Comparison of ENCODE assay signal across 8 cellular contexts in the genomic region with DNA sequence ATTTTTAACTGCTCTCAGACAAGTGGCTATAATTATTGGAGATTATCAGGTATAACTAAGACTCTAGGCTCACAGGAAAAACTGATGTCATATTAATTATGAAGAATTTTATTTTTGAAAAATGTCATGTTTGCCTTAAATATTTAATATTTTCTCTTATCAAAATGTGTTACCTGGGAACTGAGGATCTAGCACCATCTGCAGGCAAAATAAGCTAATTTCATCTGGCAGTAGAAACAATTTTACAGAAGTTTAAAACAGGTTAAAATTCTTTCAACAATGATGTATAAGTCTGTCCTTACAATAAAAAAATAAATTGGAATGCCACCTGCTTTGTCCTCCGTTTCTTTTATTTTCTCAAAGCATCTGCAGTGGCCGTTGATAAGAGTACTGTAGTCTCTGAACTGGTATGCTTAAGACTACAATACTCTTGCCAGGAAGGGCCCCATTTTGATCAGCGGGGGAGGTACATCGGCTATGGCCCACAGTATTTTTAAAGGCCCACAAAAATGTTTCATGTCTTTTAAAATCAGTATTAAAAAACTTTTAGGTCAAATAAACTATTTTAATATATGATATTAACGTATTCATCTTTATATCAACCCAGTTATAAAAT.
DNase-seq lines count a peak whose midpoint lies in the region; TF ChIP-seq lines count a peak whose summit lies in the region.

No MANE protein-coding gene starts in this region.

- H3K9me3 ChIP-seq in SK-N-SH, result no peaks in the 10 kb centered on the region
- no peaks in the 10 kb centered on the region for H3K9me3 ChIP-seq in testis

- H3K79me2 ChIP-seq in SK-N-SH (ENCODE audit: insufficient read depth), result no peaks in the 10 kb centered on the region

- in situ Hi-C loops in GM13977 (cut with MboI; ENCODE audit: low pct_unique_long_range_greater_than_20kb, low sequenced_read_pairs, unreplicated experiment), result loop anchor here (25.0 kb wide), 2 partner anchors 260 to 485 kb away; partner anchors contain the start of gene THSD7A

- no peak overlapping the region for H3K4me2 ChIP-seq in SK-N-SH

- CTCF ChIA-PET in BJ (lab: Yijun Ruan, JAX) (interaction anchor here (0.9 to 1.6 kb wide), 3 partner anchors 256 to 895 kb away, joined by 4 to 8 read pairs (median 5); no protein-coding TSS in a partner anchor), SK-N-SH (lab: Yijun Ruan, JAX) (interaction anchor here (0.5 to 4.2 kb wide), 50 partner anchors 10 to 916 kb away, joined by 3 to 52 read pairs (median 4); no protein-coding TSS in a partner anchor)

- no peak for TF ChIP-seq EP300 in SK-N-SH (IDR thresholded peaks at IDR 0.05; ENCODE audit: borderline replicate concordance in 1 of 2, low read depth in 1 of 2, low read length in 1 of 2)

- WGBS in SK-N-SH (ENCODE audit: low lambda C conversion rate), result 46% methylated on average over 5 of the region's 5 CpGs
- 50 to 61% methylated on average over 5 of the region's 5 CpGs for whole genome bisulfite sequencing in testis, 2 donors
- 61 to 63% methylated on average over 5 of the region's 5 CpGs for WGBS in lower leg skin, 2 donors

- H3K4me1 ChIP-seq in SK-N-SH (ENCODE audit: control insufficient read depth in 1 of 2, insufficient read depth in 2 of 2, low read depth in 1 of 2, low read length in 1 of 2), result no peaks in the 10 kb centered on the region; a peak in 1 of 4 replicates
- H3K4me1 ChIP-seq in testis, result no peaks in the 10 kb centered on the region

- peak; percentile 94 for TF ChIP-seq RAD21 in SK-N-SH (IDR thresholded peaks at IDR 0.05; ENCODE audit: low read length)

- DNase-seq in BJ (ENCODE audit: low read depth) (no peak), GM13977 (ENCODE audit: low spot score) (peak; percentile 3), SK-N-SH (peak; percentile 10), foreskin fibroblast (peak in 1 of 2 donors; percentile 59), testis (no peak), NCI-H1048 (lab: John Stamatoyannopoulos, UW) (no peak), kidney glomerular epithelial cell (lab: John Stamatoyannopoulos, UW) (no peak), lower leg skin (ENCODE audit: low spot score in 2 of 2) (no peak)

- H2AFZ ChIP-seq in SK-N-SH (ENCODE audit: low read depth), result no peak overlapping the region

- H3K27me3 ChIP-seq in BJ (ENCODE audit: control insufficient read depth, insufficient read depth, low read length), result no peaks in the 10 kb centered on the region
- H3K27me3 ChIP-seq in SK-N-SH (ENCODE audit: insufficient read depth), result no peaks in the 10 kb centered on the region
- H3K27me3 ChIP-seq in testis, result no peaks in the 10 kb centered on the region

- no peaks in the 10 kb centered on the region for H3F3A ChIP-seq in SK-N-SH (replicated peaks; ENCODE audit: insufficient read depth)

- intact Hi-C loops in testis (cut with DNase I; ENCODE audit: low total_unique reads), result no loop called here
- intact Hi-C loops in lower leg skin (cut with DNase I; ENCODE audit: low total_unique reads), result loop anchor here (10.0 kb wide), 1 partner anchor 258 kb away; no protein-coding TSS in a partner anchor

- TF ChIP-seq POLR2A in testis (IDR thresholded peaks at IDR 0.05) (no peak), lower leg skin (IDR thresholded peaks at IDR 0.05) (no peak)

- no peak overlapping the region for H3K4me3 ChIP-seq in BJ (ENCODE audit: low read depth, low read length)
- no peak overlapping the region for H3K4me3 ChIP-seq in SK-N-SH (ENCODE audit: low read depth in 2 of 2, low read length in 1 of 2)
- no peak overlapping the region for H3K4me3 ChIP-seq in foreskin fibroblast (ENCODE audit: low read depth in 1 of 2, low read length in 2 of 2)
- no peak overlapping the region for H3K4me3 ChIP-seq in testis
- no peak overlapping the region for H3K4me3 ChIP-seq in lower leg skin (ENCODE audit: low read depth, poor library complexity, severe bottlenecking)

- H3K9me2 ChIP-seq in SK-N-SH, result no peaks in the 10 kb centered on the region

- H4K20me1 ChIP-seq in SK-N-SH (ENCODE audit: insufficient read depth), result no peaks in the 10 kb centered on the region

- no peaks in the 10 kb centered on the region for H3K36me3 ChIP-seq in BJ (ENCODE audit: control insufficient read depth, insufficient read depth, low read length)
- no peaks in the 10 kb centered on the region for H3K36me3 ChIP-seq in SK-N-SH (replicated peaks in 1 of 2; ENCODE audit: control insufficient read depth in 1 of 2, insufficient read depth in 2 of 2, low read length in 1 of 2)
- H3K36me3 ChIP-seq in testis (ENCODE audit: low read depth, missing control alignments), result no peaks in the 10 kb centered on the region

- peak; percentile 53 for TF ChIP-seq CTCF in BJ (IDR thresholded peaks at IDR 0.05; ENCODE audit: insufficient read depth, low read depth, low read length)
- peak; percentile 55 for TF ChIP-seq CTCF in GM13977 (IDR thresholded peaks at IDR 0.05; ENCODE audit: extremely low read depth, insufficient read depth, missing control alignments)
- TF ChIP-seq CTCF in SK-N-SH (IDR thresholded peaks at IDR 0.05), result peak; percentile 97
- TF ChIP-seq CTCF in foreskin fibroblast (IDR thresholded peaks at IDR 0.05; ENCODE audit: low read depth, low read length), result peak; percentile 43
- peak in 2 of 3 experiments; percentile 20 to 67 for TF ChIP-seq CTCF in testis (IDR thresholded peaks at IDR 0.05)
- TF ChIP-seq CTCF in lower leg skin (IDR thresholded peaks at IDR 0.05), result no peak

- H3K27ac ChIP-seq in SK-N-SH (ENCODE audit: low read depth in 2 of 2, low read length in 1 of 2), result no peak overlapping the region
- H3K27ac ChIP-seq in testis, result no peak overlapping the region

- POLR2A ChIA-PET in BJ (lab: Charles Lee), result no interaction called here
- POLR2A ChIA-PET in SK-N-SH (lab: Yijun Ruan, JAX), result no interaction called here

- H3K9ac ChIP-seq in SK-N-SH, result no peak overlapping the region

TF ChIP-seq in SK-N-SH, 30 proteins besides CTCF, POLR2A, EP300 and RAD21:
- TF ChIP-seq MXI1 (IDR thresholded peaks at IDR 0.05; ENCODE audit: low read depth, low read length), result 0 out of 2 replicates have a peak, but pooled peaks have one; percentile 17
- no peak for TF ChIP-seq POLR2AphosphoS5 (IDR thresholded peaks at IDR 0.05; ENCODE audit: low read depth, low read length)
- 0 out of 2 replicates have a peak, but pooled peaks have one; percentile 12 for TF ChIP-seq GATA2 (CRISPR knock-in tag; IDR thresholded peaks at IDR 0.05)
- TF ChIP-seq GABPA (IDR thresholded peaks at IDR 0.05; ENCODE audit: low read depth), result no peak
- TF ChIP-seq SMC3 (IDR thresholded peaks at IDR 0.05; ENCODE audit: low read depth, low read length), result peak; percentile 83
- no peak for TF ChIP-seq FOXJ3 (CRISPR knock-in tag; IDR thresholded peaks at IDR 0.05)
- no peak for TF ChIP-seq FOXM1 (IDR thresholded peaks at IDR 0.05; ENCODE audit: low read depth)

Comparison
In these comparisons a context has a peak if more than half of its experiments do, and no peak if none do; other contexts are left out.
1. DNase-seq: peak in GM13977 (single experiment) and SK-N-SH (single experiment); none in BJ (single experiment), testis (single experiment), NCI-H1048 (single experiment), kidney glomerular epithelial cell (single experiment) and lower leg skin (0 of 2).
2. CTCF ChIP-seq: peak in BJ (single experiment), GM13977 (single experiment), SK-N-SH (single experiment), foreskin fibroblast (single experiment) and testis (2 of 3); none in lower leg skin (0 of 3).